Comparison of ENCODE assay signal across 1 cellular context in genomic region chr2:104847821-104848160, GRCh38.
TF ChIP-seq lines count a peak whose summit lies in the region.

No MANE protein-coding gene starts in this region.

TF ChIP-seq in GM23338, 12 proteins besides CTCF, POLR2A, EP300 and RAD21 (continued from another document):
- no peak for TF ChIP-seq ZNF462 (CRISPR knock-in tag; IDR thresholded peaks at IDR 0.05)
TF ChIP-seq in GM23338: peak in this region for 1.
